22 cellular contexts compared by ENCODE assay signal in genomic region chr5:24351285-24351684, GRCh38.
"Had no signal": no experiment of that assay in that cellular context is flagged by ENCODE, and none has a peak within 500 bp of the region (broad histone marks: within the 10 kb centered on the region; RNA-seq: fewer than 3 reads in every experiment).

No MANE protein-coding gene starts in this region.

- H3K9me3 ChIP-seq: colonic mucosa, esophagus muscularis mucosa, gastroesophageal sphincter, heart left ventricle, left lung, lower lobe of right lung, mucosa of descending colon had no signal

- H3K36me3 ChIP-seq: colonic mucosa, esophagus muscularis mucosa, gastroesophageal sphincter, heart left ventricle, left lung, lower lobe of right lung had no signal

- H3K27me3 Mint-ChIP-seq: dendritic cell treated with granulocyte-macrophage colony-stimulating factor and Interleukin-4, amounts not matched to agents 40 ng/mL and 50 ng/mL, for 4 days; effector memory CD8-positive, alpha-beta T cell; naive B cell had no signal

- H3K9me3 Mint-ChIP-seq: dendritic cell treated with granulocyte-macrophage colony-stimulating factor and Interleukin-4, amounts not matched to agents 40 ng/mL and 50 ng/mL, for 4 days; mesothelial cell of epicardium had no signal

- H3K4me3 Mint-ChIP-seq: dendritic cell treated with granulocyte-macrophage colony-stimulating factor and Interleukin-4, amounts not matched to agents 40 ng/mL and 50 ng/mL, for 4 days; effector memory CD8-positive, alpha-beta T cell; mesothelial cell of epicardium; naive B cell had no signal

- H3K4me1 Mint-ChIP-seq: mesothelial cell of epicardium, naive B cell had no signal

- DNase-seq: colonic mucosa; cortex of kidney; effector CD8-positive, alpha-beta T cell; effector memory CD8-positive, alpha-beta T cell; foreskin keratinocyte; heart left ventricle; hippocampal formation; kidney glomerular epithelial cell; left lung; left ventricle myocardium superior; lower lobe of right lung; mesenchymal stem cell; mucosa of descending colon; naive B cell had no signal

- H3K4me1 ChIP-seq: colonic mucosa, esophagus muscularis mucosa, foreskin keratinocyte, gastroesophageal sphincter, heart left ventricle, left lung, lower lobe of right lung had no signal

- H3K27me3 ChIP-seq: colonic mucosa, esophagus muscularis mucosa, foreskin keratinocyte, gastroesophageal sphincter, heart left ventricle, left lung had no signal

- H3K27ac Mint-ChIP-seq: dendritic cell treated with granulocyte-macrophage colony-stimulating factor and Interleukin-4, amounts not matched to agents 40 ng/mL and 50 ng/mL, for 4 days; effector memory CD8-positive, alpha-beta T cell; mesothelial cell of epicardium; naive B cell had no signal

- H3K36me3 Mint-ChIP-seq: mesothelial cell of epicardium, naive B cell had no signal

- ATAC-seq: effector memory CD8-positive, alpha-beta T cell; foreskin keratinocyte; gastroesophageal sphincter; heart left ventricle; left lung; left ventricle myocardium superior; lower lobe of right lung; mucosa of descending colon had no signal

- H3K27ac ChIP-seq: colonic mucosa, esophagus muscularis mucosa, foreskin keratinocyte, gastroesophageal sphincter, heart left ventricle, left lung, lower lobe of right lung had no signal

- H3K4me3 ChIP-seq: colonic mucosa, esophagus muscularis mucosa, gastroesophageal sphincter, heart left ventricle, left lung, lower lobe of right lung, mucosa of descending colon had no signal

- FAIRE-seq: endothelial cell of umbilical vein, frontal cortex, islet of Langerhans, keratinocyte had no signal
